1 cellular context compared by ENCODE assay signal in the genomic region with DNA sequence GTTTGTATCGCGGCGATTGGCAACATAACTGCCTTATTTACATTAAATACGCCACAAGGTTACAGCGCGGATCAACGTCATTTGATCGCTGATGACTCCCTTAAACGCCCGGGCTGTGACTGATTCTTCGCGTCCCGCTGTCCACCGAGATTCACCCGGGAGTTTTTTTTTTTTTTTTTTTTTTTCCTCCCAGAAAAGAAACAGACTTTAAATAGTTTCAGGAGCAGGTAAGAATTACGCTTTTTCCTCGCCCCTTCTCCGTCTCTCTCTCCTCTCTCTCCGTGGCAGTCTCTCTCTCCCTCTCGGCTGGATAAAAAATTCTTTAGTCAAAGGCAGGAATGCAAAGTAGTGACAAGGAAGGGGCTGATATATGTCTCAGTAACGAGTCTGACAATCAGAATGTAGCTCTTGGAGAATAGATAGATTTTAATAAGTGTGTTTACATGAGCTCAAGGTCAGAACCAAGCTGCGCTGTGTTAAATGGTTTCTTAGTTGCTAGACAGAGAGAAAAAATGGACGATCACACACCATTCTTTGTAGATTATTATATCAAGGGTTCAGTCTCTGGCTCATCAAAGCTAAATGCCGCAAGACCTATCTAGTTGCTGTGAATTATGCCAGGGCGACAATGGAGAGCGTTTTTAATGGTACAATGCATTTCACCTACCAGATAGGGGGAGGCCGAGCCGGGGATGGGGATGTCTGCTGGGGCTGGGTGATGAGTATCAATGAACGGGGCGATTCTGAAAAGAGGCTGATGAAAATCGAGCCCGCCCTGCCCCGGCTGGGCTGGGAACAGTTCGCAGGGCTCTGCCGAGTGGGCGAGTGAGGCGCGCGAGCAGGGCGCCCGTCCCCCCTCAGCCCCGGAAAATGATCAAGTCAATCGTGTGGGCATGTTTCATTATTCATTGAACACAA.
A peak's percentile ranks its signal among the peaks of the same experiment; 100 is the strongest.
TF ChIP-seq lines count a peak whose summit lies in the region.

No MANE protein-coding gene starts in this region.

TF ChIP-seq in GM12878, 131 proteins besides CTCF, POLR2A, EP300 and RAD21 (continued from another document):
- TF ChIP-seq, protein P1, sequence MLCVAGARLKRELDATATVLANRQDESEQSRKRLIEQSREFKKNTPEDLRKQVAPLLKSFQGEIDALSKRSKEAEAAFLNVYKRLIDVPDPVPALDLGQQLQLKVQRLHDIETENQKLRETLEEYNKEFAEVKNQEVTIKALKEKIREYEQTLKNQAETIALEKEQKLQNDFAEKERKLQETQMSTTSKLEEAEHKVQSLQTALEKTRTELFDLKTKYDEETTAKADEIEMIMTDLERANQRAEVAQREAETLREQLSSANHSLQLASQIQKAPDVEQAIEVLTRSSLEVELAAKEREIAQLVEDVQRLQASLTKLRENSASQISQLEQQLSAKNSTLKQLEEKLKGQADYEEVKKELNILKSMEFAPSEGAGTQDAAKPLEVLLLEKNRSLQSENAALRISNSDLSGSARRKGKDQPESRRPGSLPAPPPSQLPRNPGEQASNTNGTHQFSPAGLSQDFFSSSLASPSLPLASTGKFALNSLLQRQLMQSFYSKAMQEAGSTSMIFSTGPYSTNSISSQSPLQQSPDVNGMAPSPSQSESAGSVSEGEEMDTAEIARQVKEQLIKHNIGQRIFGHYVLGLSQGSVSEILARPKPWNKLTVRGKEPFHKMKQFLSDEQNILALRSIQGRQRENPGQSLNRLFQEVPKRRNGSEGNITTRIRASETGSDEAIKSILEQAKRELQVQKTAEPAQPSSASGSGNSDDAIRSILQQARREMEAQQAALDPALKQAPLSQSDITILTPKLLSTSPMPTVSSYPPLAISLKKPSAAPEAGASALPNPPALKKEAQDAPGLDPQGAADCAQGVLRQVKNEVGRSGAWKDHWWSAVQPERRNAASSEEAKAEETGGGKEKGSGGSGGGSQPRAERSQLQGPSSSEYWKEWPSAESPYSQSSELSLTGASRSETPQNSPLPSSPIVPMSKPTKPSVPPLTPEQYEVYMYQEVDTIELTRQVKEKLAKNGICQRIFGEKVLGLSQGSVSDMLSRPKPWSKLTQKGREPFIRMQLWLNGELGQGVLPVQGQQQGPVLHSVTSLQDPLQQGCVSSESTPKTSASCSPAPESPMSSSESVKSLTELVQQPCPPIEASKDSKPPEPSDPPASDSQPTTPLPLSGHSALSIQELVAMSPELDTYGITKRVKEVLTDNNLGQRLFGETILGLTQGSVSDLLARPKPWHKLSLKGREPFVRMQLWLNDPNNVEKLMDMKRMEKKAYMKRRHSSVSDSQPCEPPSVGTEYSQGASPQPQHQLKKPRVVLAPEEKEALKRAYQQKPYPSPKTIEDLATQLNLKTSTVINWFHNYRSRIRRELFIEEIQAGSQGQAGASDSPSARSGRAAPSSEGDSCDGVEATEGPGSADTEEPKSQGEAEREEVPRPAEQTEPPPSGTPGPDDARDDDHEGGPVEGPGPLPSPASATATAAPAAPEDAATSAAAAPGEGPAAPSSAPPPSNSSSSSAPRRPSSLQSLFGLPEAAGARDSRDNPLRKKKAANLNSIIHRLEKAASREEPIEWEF (IDR thresholded peaks at IDR 0.05; ENCODE audit: insufficient replicate concordance, low read depth, low read length) = no peak
- TF ChIP-seq, protein P2, sequence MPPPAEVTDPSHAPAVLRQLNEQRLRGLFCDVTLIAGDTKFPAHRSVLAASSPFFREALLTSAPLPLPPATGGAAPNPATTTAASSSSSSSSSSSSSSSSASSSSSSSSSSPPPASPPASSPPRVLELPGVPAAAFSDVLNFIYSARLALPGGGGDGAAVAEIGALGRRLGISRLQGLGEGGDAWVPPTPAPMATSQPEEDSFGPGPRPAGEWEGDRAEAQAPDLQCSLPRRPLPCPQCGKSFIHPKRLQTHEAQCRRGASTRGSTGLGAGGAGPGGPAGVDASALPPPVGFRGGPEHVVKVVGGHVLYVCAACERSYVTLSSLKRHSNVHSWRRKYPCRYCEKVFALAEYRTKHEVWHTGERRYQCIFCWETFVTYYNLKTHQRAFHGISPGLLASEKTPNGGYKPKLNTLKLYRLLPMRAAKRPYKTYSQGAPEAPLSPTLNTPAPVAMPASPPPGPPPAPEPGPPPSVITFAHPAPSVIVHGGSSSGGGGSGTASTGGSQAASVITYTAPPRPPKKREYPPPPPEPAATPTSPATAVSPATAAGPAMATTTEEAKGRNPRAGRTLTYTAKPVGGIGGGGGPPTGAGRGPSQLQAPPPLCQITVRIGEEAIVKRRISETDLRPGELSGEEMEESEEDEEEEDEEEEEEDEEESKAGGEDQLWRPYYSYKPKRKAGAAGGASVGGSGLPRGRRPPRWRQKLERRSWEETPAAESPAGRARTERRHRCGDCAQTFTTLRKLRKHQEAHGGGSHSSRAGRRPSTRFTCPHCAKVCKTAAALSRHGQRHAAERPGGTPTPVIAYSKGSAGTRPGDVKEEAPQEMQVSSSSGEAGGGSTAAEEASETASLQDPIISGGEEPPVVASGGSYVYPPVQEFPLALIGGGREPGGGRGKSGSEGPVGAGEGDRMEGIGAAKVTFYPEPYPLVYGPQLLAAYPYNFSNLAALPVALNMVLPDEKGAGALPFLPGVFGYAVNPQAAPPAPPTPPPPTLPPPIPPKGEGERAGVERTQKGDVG (CRISPR knock-in tag; IDR thresholded peaks at IDR 0.05) = no peak
- peak; percentile 34 for TF ChIP-seq SUZ12 (IDR thresholded peaks at IDR 0.05; ENCODE audit: unreplicated experiment)
- TF ChIP-seq SP1 (IDR thresholded peaks at IDR 0.05; ENCODE audit: low read depth, low read length) = no peak
- no peak for TF ChIP-seq HDGF (IDR thresholded peaks at IDR 0.05)
- TF ChIP-seq SMC3 (IDR thresholded peaks at IDR 0.05; ENCODE audit: borderline replicate concordance, low read length) = no peak
- TF ChIP-seq BHLHE40 (IDR thresholded peaks at IDR 0.05; ENCODE audit: borderline replicate concordance in 1 of 2, low read depth in 2 of 2, low read length in 1 of 2) = no peak
- TF ChIP-seq, protein P3, sequence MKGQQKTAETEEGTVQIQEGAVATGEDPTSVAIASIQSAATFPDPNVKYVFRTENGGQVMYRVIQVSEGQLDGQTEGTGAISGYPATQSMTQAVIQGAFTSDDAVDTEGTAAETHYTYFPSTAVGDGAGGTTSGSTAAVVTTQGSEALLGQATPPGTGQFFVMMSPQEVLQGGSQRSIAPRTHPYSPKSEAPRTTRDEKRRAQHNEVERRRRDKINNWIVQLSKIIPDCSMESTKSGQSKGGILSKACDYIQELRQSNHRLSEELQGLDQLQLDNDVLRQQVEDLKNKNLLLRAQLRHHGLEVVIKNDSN (IDR thresholded peaks at IDR 0.05; ENCODE audit: borderline replicate concordance, extremely low read length, insufficient read depth, low read depth, low read length) = no peak
- no peak for TF ChIP-seq SUPT20H (IDR thresholded peaks at IDR 0.05; ENCODE audit: borderline replicate concordance, control insufficient read depth, low read depth, low read length)
- TF ChIP-seq, protein P4, sequence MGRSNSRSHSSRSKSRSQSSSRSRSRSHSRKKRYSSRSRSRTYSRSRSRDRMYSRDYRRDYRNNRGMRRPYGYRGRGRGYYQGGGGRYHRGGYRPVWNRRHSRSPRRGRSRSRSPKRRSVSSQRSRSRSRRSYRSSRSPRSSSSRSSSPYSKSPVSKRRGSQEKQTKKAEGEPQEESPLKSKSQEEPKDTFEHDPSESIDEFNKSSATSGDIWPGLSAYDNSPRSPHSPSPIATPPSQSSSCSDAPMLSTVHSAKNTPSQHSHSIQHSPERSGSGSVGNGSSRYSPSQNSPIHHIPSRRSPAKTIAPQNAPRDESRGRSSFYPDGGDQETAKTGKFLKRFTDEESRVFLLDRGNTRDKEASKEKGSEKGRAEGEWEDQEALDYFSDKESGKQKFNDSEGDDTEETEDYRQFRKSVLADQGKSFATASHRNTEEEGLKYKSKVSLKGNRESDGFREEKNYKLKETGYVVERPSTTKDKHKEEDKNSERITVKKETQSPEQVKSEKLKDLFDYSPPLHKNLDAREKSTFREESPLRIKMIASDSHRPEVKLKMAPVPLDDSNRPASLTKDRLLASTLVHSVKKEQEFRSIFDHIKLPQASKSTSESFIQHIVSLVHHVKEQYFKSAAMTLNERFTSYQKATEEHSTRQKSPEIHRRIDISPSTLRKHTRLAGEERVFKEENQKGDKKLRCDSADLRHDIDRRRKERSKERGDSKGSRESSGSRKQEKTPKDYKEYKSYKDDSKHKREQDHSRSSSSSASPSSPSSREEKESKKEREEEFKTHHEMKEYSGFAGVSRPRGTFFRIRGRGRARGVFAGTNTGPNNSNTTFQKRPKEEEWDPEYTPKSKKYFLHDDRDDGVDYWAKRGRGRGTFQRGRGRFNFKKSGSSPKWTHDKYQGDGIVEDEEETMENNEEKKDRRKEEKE (IDR thresholded peaks at IDR 0.05) = no peak
- no peak for TF ChIP-seq TAF1 (IDR thresholded peaks at IDR 0.05; ENCODE audit: borderline replicate concordance, low read depth, low read length)
- TF ChIP-seq, protein P5, sequence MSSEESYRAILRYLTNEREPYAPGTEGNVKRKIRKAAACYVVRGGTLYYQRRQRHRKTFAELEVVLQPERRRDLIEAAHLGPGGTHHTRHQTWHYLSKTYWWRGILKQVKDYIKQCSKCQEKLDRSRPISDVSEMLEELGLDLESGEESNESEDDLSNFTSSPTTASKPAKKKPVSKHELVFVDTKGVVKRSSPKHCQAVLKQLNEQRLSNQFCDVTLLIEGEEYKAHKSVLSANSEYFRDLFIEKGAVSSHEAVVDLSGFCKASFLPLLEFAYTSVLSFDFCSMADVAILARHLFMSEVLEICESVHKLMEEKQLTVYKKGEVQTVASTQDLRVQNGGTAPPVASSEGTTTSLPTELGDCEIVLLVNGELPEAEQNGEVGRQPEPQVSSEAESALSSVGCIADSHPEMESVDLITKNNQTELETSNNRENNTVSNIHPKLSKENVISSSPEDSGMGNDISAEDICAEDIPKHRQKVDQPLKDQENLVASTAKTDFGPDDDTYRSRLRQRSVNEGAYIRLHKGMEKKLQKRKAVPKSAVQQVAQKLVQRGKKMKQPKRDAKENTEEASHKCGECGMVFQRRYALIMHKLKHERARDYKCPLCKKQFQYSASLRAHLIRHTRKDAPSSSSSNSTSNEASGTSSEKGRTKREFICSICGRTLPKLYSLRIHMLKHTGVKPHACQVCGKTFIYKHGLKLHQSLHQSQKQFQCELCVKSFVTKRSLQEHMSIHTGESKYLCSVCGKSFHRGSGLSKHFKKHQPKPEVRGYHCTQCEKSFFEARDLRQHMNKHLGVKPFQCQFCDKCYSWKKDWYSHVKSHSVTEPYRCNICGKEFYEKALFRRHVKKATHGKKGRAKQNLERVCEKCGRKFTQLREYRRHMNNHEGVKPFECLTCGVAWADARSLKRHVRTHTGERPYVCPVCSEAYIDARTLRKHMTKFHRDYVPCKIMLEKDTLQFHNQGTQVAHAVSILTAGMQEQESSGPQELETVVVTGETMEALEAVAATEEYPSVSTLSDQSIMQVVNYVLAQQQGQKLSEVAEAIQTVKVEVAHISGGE (CRISPR knock-in tag; IDR thresholded peaks at IDR 0.05) = no peak
